8 cellular contexts compared by ENCODE assay signal in genomic region chr16:19884611-19885455, GRCh38. TPM values are rescaled to one million over a fixed set of nuclear protein-coding genes. Genes with fewer than 3 reads are reported as not detected.
DNase-seq lines count a peak whose midpoint lies in the region; ATAC-seq, FAIRE-seq and TF ChIP-seq lines count a peak whose summit lies in the region.

Gene GPRC5B, minus strand, starts transcription at chr16:19884848. Its CDS starts 12,003 bp downstream, at chr16:19872845.

- TF ChIP-seq RAD21 in A549 (conservative IDR thresholded peaks at IDR 0.05 in 1 of 2, IDR thresholded peaks at IDR 0.05 in 1 of 2): peak; percentile 8 to 37; a peak in 3 of 5 replicates

- peaks cover 24% of the 10 kb centered on the region for H3K36me3 Mint-ChIP-seq in GM23338 (ENCODE audit: low read depth)

- H3K36me3 ChIP-seq in GM23338 (ENCODE audit: insufficient read depth): no peaks in the 10 kb centered on the region
- H3K36me3 ChIP-seq in SK-N-MC (ENCODE audit: insufficient read depth, low read length): no peaks in the 10 kb centered on the region
- H3K36me3 ChIP-seq in right atrium auricular region: peaks cover 6% of the 10 kb centered on the region

- H3K27me3 ChIP-seq in GM23338 (ENCODE audit: insufficient read depth): peaks cover 12% of the 10 kb centered on the region
- no peaks in the 10 kb centered on the region for H3K27me3 ChIP-seq in right atrium auricular region

- H3K4me2 ChIP-seq in A549 (peak within 1 kb of the TSS; percentile 99), GM23338 (peak within 1 kb of the TSS; percentile 88)

- intact Hi-C loops in posterior vena cava (cut with DNase I): loop anchor here in 1 of 2 donors (10.0 kb wide), 2 partner anchors 180 to 290 kb away; no protein-coding TSS in a partner anchor

- DNase-seq in A549 (ENCODE audit: low read depth in 1 of 2, low spot score in 1 of 2) (peak; percentile 39 to 46), GM23338 (ENCODE audit: low spot score) (peak; percentile 66), SK-N-MC (ENCODE audit: low read depth, low spot score) (no peak), amygdala (lab: John Stamatoyannopoulos, UW) (peak in 43 of 56 donors; percentile 27 to 83 (median 63)), right atrium auricular region (ENCODE audit: low spot score) (no peak), posterior vena cava (ENCODE audit: low spot score) (no peak), dedifferentiated amniotic fluid mesenchymal stem cell (ENCODE audit: extremely low spot score) (no peak)

- H4K20me1 ChIP-seq in GM23338 (replicated peaks; ENCODE audit: insufficient read depth): no peaks in the 10 kb centered on the region; the same call in 1 of the 2 replicates

- peak within 1 kb of the TSS; percentile 73 for H3K4me3 ChIP-seq in A549
- peak within 1 kb of the TSS; percentile 83 for H3K4me3 ChIP-seq in GM23338
- peak within 1 kb of the TSS; percentile 80 for H3K4me3 ChIP-seq in SK-N-MC
- peak within 1 kb of the TSS; percentile 72 to 82 for H3K4me3 ChIP-seq in right atrium auricular region

- peaks cover 5% of the 10 kb centered on the region; the same call in 1 of the 3 replicates for H3K9me3 Mint-ChIP-seq in GM23338

- H3K79me2 ChIP-seq in GM23338 (replicated peaks; ENCODE audit: insufficient read depth): peaks cover 34% of the 10 kb centered on the region

- H3K27ac Mint-ChIP-seq in GM23338: no peak within 1 kb of the TSS

- H3K4me1 ChIP-seq in A549 (peaks cover 11% of the 10 kb centered on the region; the same call in 2 of the 3 replicates), GM23338 (ENCODE audit: insufficient read depth) (peaks cover 15% of the 10 kb centered on the region), right atrium auricular region (peaks cover 0 to 36% of the 10 kb centered on the region in 2 donors)

- peak; percentile 57 for TF ChIP-seq CTCF in A549 (IDR thresholded peaks at IDR 0.05)
- TF ChIP-seq CTCF in GM23338 (conservative IDR thresholded peaks at IDR 0.05; ENCODE audit: low read depth in 2 of 2): peak in 1 of 2 experiments; percentile 22; a peak in 2 of 4 replicates
- no peak for TF ChIP-seq CTCF in right atrium auricular region (IDR thresholded peaks at IDR 0.05)

- peaks cover 20% of the 10 kb centered on the region for H3K27me3 Mint-ChIP-seq in GM23338 (ENCODE audit: insufficient read depth, low read depth, poor library complexity)

- H2AFZ ChIP-seq in GM23338: peak within 1 kb of the TSS; percentile 88

- POLR2A ChIA-PET in A549 (lab: Yijun Ruan, JAX): interaction anchor here (0.6 to 0.9 kb wide), 2 partner anchors 180 to 301 kb away, joined by 4 to 6 read pairs; no protein-coding TSS in a partner anchor

- peaks cover 22% of the 10 kb centered on the region for H3K4me1 Mint-ChIP-seq in GM23338

- peak within 1 kb of the TSS; percentile 73 to 90 for H3K27ac ChIP-seq in A549
- 0 out of 2 replicates have a peak within 1 kb of the TSS, but pooled peaks have one; percentile 23 for H3K27ac ChIP-seq in GM23338 (ENCODE audit: low read depth)
- H3K27ac ChIP-seq in SK-N-MC: no peak within 1 kb of the TSS
- H3K27ac ChIP-seq in right atrium auricular region: peak within 1 kb of the TSS; percentile 83 to 90

- no peak for FAIRE-seq in A549 (lab: Jason Lieb, UNC)

- H3K9me2 ChIP-seq in GM23338 (ENCODE audit: insufficient read depth): no peaks in the 10 kb centered on the region

- H3K9ac ChIP-seq in SK-N-MC (ENCODE audit: insufficient read length): no peak within 1 kb of the TSS

- peak; percentile 67 to 77 for ATAC-seq in A549
- peak; percentile 24 for ATAC-seq in GM23338
- ATAC-seq in HG02884 (IDR thresholded peaks at IDR 0.05; ENCODE audit: unreplicated experiment): no peak

- peak; percentile 35; the same call in 1 of the 2 replicates for TF ChIP-seq POLR2A in A549 (IDR thresholded peaks at IDR 0.05; ENCODE audit: low read length)

- no peaks in the 10 kb centered on the region for H3K9me3 ChIP-seq in A549
- no peaks in the 10 kb centered on the region for H3K9me3 ChIP-seq in SK-N-MC (ENCODE audit: low read depth, low read length)
- no peaks in the 10 kb centered on the region for H3K9me3 ChIP-seq in right atrium auricular region

- 20% methylated on average over 42 of the region's 85 CpGs for WGBS in A549 (ENCODE audit: missing lambda C conversion rate)

- TF ChIP-seq EP300 in A549 (IDR thresholded peaks at IDR 0.05): no peak

- peaks cover 14% of the 10 kb centered on the region for H3F3A ChIP-seq in GM23338 (replicated peaks; ENCODE audit: low read depth)

- CTCF ChIA-PET in A549 (lab: Yijun Ruan, JAX): interaction anchor here (0.5 to 15.4 kb wide), 23 partner anchors 8 to 328 kb away, joined by 3 to 328 read pairs (median 5); no protein-coding TSS in a partner anchor

- H3K4me3 Mint-ChIP-seq in GM23338: peak within 1 kb of the TSS; percentile 87

TF ChIP-seq in A549, 52 proteins besides CTCF, POLR2A, EP300 and RAD21:
- peak; percentile 47 for TF ChIP-seq SMC3 (IDR thresholded peaks at IDR 0.05)
- TF ChIP-seq RCOR1 (IDR thresholded peaks at IDR 0.05; ENCODE audit: low read depth, low read length): no peak
- TF ChIP-seq KDM1A (IDR thresholded peaks at IDR 0.05; ENCODE audit: low read depth): no peak
- TF ChIP-seq KDM5A (IDR thresholded peaks at IDR 0.05): no peak
- no peak for TF ChIP-seq RARB (CRISPR knock-in tag; IDR thresholded peaks at IDR 0.05)
TF ChIP-seq in A549: peak in this region for 1.

TF ChIP-seq in GM23338, 12 proteins besides CTCF, POLR2A, EP300 and RAD21:
- peak; percentile 50; the same call in 1 of the 2 replicates for TF ChIP-seq POLR2AphosphoS5 (IDR thresholded peaks at IDR 0.05; ENCODE audit: low read depth)
- TF ChIP-seq NANOG (IDR thresholded peaks at IDR 0.05; ENCODE audit: borderline replicate concordance): no peak

RNA-seq across cellular contexts. Expression of gene GPRC5B, which starts in this region (rescaled TPM):
- polyA plus RNA-seq in A549 (2011; rRNA removed) (12.1 and 12.8 TPM in 2 replicates), A549 (2017; fragmentation: RNase III; extraction: RNeasy Plus Mini Kit Qiagen cat#74134 plus additional on column Dnase treatment) (19.1 to 26.6 TPM (median 23.6 TPM) in 3 replicates), GM23338 (2016; fragmentation: Nextera tagmentation; extraction: Ambion mirVana) (70.9 and 85.6 TPM in 2 replicates)
- 25.6 and 45.7 TPM in 2 replicates for polyA plus RNA-seq in A549 (2012; cell fraction: cytosol; rRNA removed)
- polyA plus RNA-seq in A549 (2012; cell fraction: nucleus; rRNA removed): 35.0 and 48.2 TPM in 2 replicates
- 7.3 and 8.5 TPM in 2 replicates for polyA minus RNA-seq in A549 (2011; rRNA and poly(A)+ RNA removed)
- total RNA-seq in GM23338 (2014; rRNA removed; shearing (Covaris generic)): 57.4 and 82.5 TPM in 2 replicates
- total RNA-seq in right atrium auricular region (10 to 100 TPM; 39.4 to 40.0 TPM), posterior vena cava (10 to 100 TPM; 21.9 to 31.4 TPM)

Comparison
In these comparisons a context has a peak if more than half of its experiments do, and no peak if none do; other contexts are left out.
1. DNase-seq: peak in A549 (2 of 2), GM23338 (single experiment) and amygdala (43 of 56); none in SK-N-MC (single experiment), right atrium auricular region (single experiment), posterior vena cava (single experiment) and dedifferentiated amniotic fluid mesenchymal stem cell (single experiment).
2. Peak in every context shown above with its lines, with median percentiles within 50 percentile points of each other: H3K4me3 ChIP-seq.